In genomic region chr5:139640432-139641115, GRCh38 we compare ENCODE assay signal across 13 cellular contexts. TPM values are rescaled to one million over a fixed set of nuclear protein-coding genes. Genes with fewer than 3 reads are reported as not detected.
A peak's percentile ranks its signal among the peaks of the same experiment; 100 is the strongest.
DNase-seq lines count a peak whose midpoint lies in the region; ATAC-seq and TF ChIP-seq lines count a peak whose summit lies in the region.
"Had no signal": no experiment of that assay in that cellular context is flagged by ENCODE, and none has a peak within 500 bp of the region (broad histone marks: within the 10 kb centered on the region; RNA-seq: fewer than 3 reads in every experiment).

No MANE protein-coding gene starts in this region.

- H2AFZ ChIP-seq in neuronal stem cell (ENCODE audit: low read length): no peak overlapping the region

- H3K36me3 ChIP-seq in left ventricle myocardium inferior (no peaks in the 10 kb centered on the region), neuronal stem cell (replicated peaks in 1 of 2; ENCODE audit: control insufficient read depth in 2 of 2, insufficient read depth in 2 of 2, low read length in 2 of 2) (no peaks in the 10 kb centered on the region), vagina (no peaks in the 10 kb centered on the region)

- H3K14ac ChIP-seq in neuronal stem cell (ENCODE audit: low read length): no peak overlapping the region

- peak overlapping the region; percentile 1 for H3K23ac ChIP-seq in neuronal stem cell (ENCODE audit: low read depth, low read length, poor library complexity)

- H2BK5ac ChIP-seq in neuronal stem cell (ENCODE audit: low read length): no peak overlapping the region

- H4K8ac ChIP-seq in neuronal stem cell (ENCODE audit: low read depth, low read length): no peak overlapping the region

- no peak for TF ChIP-seq POLR2A in vagina (IDR thresholded peaks at IDR 0.05)

- no peak overlapping the region for H4K91ac ChIP-seq in neuronal stem cell (ENCODE audit: low read depth, low read length, poor library complexity)

- no peak for ATAC-seq in GM19023 (IDR thresholded peaks at IDR 0.05; ENCODE audit: unreplicated experiment)

- no peaks in the 10 kb centered on the region for H3K9me3 ChIP-seq in left ventricle myocardium inferior (replicated peaks)
- no peaks in the 10 kb centered on the region for H3K9me3 ChIP-seq in neuronal stem cell (replicated peaks in 1 of 2; ENCODE audit: control insufficient read depth in 2 of 2, insufficient read depth in 1 of 2, low read depth in 1 of 2, low read length in 2 of 2)
- no peaks in the 10 kb centered on the region for H3K9me3 ChIP-seq in vagina

- H3K18ac ChIP-seq in neuronal stem cell (ENCODE audit: low read length): no peak overlapping the region

- intact Hi-C loops in cardiac septum (cut with DNase I): no loop called here
- intact Hi-C loops in left ventricle myocardium inferior (cut with micrococcal nuclease): no loop called here
- intact Hi-C loops in vagina (cut with DNase I): no loop called here

- H3K27ac Mint-ChIP-seq in chondrocyte (ENCODE audit: unreplicated experiment): peak overlapping the region; percentile 33

- DNase-seq in cardiac septum (ENCODE audit: low spot score): peak; percentile 61
- DNase-seq in left ventricle myocardium inferior: no peak
- DNase-seq in chondrocyte (ENCODE audit: low spot score): no peak
- DNase-seq in neuronal stem cell (ENCODE audit: low spot score): no peak
- no peak for DNase-seq in vagina (ENCODE audit: extremely low spot score in 2 of 2)
- DNase-seq in NCI-H146 (lab: John Stamatoyannopoulos, UW): no peak
- DNase-seq in NCI-H446 treated with DMSO at 0.1 percent for 48 hours (lab: John Stamatoyannopoulos, UW): no peak
- DNase-seq: activated T-cell treated with anti-CD3 and anti-CD28 coated beads for 4 hours, DMS 273 treated with DMSO at 0.1 percent for 48 hours, NCI-H1436 treated with DMSO at 0.1 percent for 48 hours, NCI-H774 had no signal

- no peaks in the 10 kb centered on the region for H3K9me3 Mint-ChIP-seq in chondrocyte (ENCODE audit: low read depth)
- H3K9me3 Mint-ChIP-seq: endodermal cell had no signal

- H3K4me1 Mint-ChIP-seq in chondrocyte (ENCODE audit: low read depth): peaks cover 41% of the 10 kb centered on the region

- TF ChIP-seq CTCF in left ventricle myocardium inferior (IDR thresholded peaks at IDR 0.05; ENCODE audit: borderline replicate concordance) (no peak), chondrocyte (IDR thresholded peaks at IDR 0.05) (no peak), vagina (IDR thresholded peaks at IDR 0.05) (no peak)

- H2BK15ac ChIP-seq in neuronal stem cell (ENCODE audit: low read length): no peak overlapping the region

- no peak overlapping the region for H3K4ac ChIP-seq in neuronal stem cell (ENCODE audit: low read length)

- H2BK120ac ChIP-seq in neuronal stem cell (ENCODE audit: low read depth, low read length): no peak overlapping the region

- H3K36me3 Mint-ChIP-seq in chondrocyte (ENCODE audit: low read depth): no peaks in the 10 kb centered on the region

- WGBS in neuronal stem cell (ENCODE audit: extremely low coverage in 2 of 2, insufficient read length in 2 of 2, insufficient replicate concordance in 1 of 2), 2 donors: no CpG with 5 or more reads among the region's 13 CpGs

- no peak overlapping the region for H3K4me2 ChIP-seq in neuronal stem cell (ENCODE audit: insufficient read depth, low read length, poor library complexity, severe bottlenecking)

- H3K27me3 Mint-ChIP-seq in chondrocyte (ENCODE audit: low read depth): no peaks in the 10 kb centered on the region

- H3K27ac ChIP-seq in left ventricle myocardium inferior (replicated peaks): no peak overlapping the region
- H3K27ac ChIP-seq in neuronal stem cell (replicated peaks; ENCODE audit: low read length): no peak overlapping the region
- H3K27ac ChIP-seq in vagina: peak overlapping the region; percentile 65

- H2AK5ac ChIP-seq in neuronal stem cell (ENCODE audit: low read depth, low read length): no peak overlapping the region

- no peak overlapping the region for H3K9ac ChIP-seq in neuronal stem cell (ENCODE audit: low read depth, low read length, poor library complexity)

- H3K27me3 ChIP-seq in left ventricle myocardium inferior (ENCODE audit: low read depth) (no peaks in the 10 kb centered on the region), neuronal stem cell (ENCODE audit: control insufficient read depth in 3 of 3, insufficient read depth in 3 of 3, low read depth in 1 of 3, low read length in 3 of 3) (peaks cover 0 to 2% (median 0%) of the 10 kb centered on the region in 3 experiments), vagina (no peaks in the 10 kb centered on the region)

- no peak overlapping the region for H2BK12ac ChIP-seq in neuronal stem cell (ENCODE audit: low read length)

- H3K4me1 ChIP-seq in left ventricle myocardium inferior (peaks cover 56% of the 10 kb centered on the region), neuronal stem cell (ENCODE audit: control insufficient read depth in 2 of 2, insufficient read depth in 1 of 2, low read depth in 1 of 2, low read length in 2 of 2) (peaks cover 31 to 47% of the 10 kb centered on the region in 2 donors), vagina (peaks cover 66% of the 10 kb centered on the region)

- H3K4me3 ChIP-seq in left ventricle myocardium inferior (no peak overlapping the region), neuronal stem cell (ENCODE audit: low read length in 2 of 2) (no peak overlapping the region), vagina (no peak overlapping the region)

- peaks cover 2% of the 10 kb centered on the region for H3K79me1 ChIP-seq in neuronal stem cell (ENCODE audit: low read depth, low read length)

- H3K4me3 Mint-ChIP-seq in chondrocyte (ENCODE audit: unreplicated experiment): no peak overlapping the region
- H3K4me3 Mint-ChIP-seq: endodermal cell had no signal

RNA-seq across cellular contexts. Expression of gene CXXC5, which starts 7.6 kb away (rescaled TPM):
- total RNA-seq in cardiac septum (49.3 TPM), left ventricle myocardium inferior (56.9 TPM), chondrocyte (144 to 193 TPM (median 145 TPM) in 3 replicates), vagina (51.8 TPM)
- polyA plus RNA-seq in neuronal stem cell (2013, experiment 1 of 2): 30.9 TPM
- polyA plus RNA-seq in neuronal stem cell (2013, experiment 2 of 2): 32.1 TPM
